In genomic region chr6:166343157-166343502, GRCh38 we compare ENCODE assay signal across 8 cellular contexts. TPM values are rescaled to one million over a fixed set of nuclear protein-coding genes. Genes with fewer than 3 reads are reported as not detected.
A peak's percentile ranks its signal among the peaks of the same experiment; 100 is the strongest.
DNase-seq lines count a peak whose midpoint lies in the region; ATAC-seq and TF ChIP-seq lines count a peak whose summit lies in the region.

No MANE protein-coding gene starts in this region.

- H3K4me1 Mint-ChIP-seq in stimulated activated naive CD8-positive, alpha-beta T cell treated with anti-CD3 and anti-CD28 coated beads, Interleukin-15, Interleukin-2, amounts not matched to agents 100 ng/mL and 50 ng/mL, for 24 hours (ENCODE audit: low read depth): peaks cover 25% of the 10 kb centered on the region

- H3K4me3 ChIP-seq in iPS DF 6.9 (ENCODE audit: low read length) (peak overlapping the region; percentile 100; the same call in 1 of the 2 replicates), stomach (peak overlapping the region; percentile 77 to 98 (median 88))

- ATAC-seq in stimulated activated naive CD8-positive, alpha-beta T cell treated with anti-CD3 and anti-CD28 coated beads, Interleukin-15, Interleukin-2, amounts not matched to agents 100 U/mL and 50 U/mL, for 24 hours: no peak
- peak; percentile 36 for ATAC-seq in HG03159 (IDR thresholded peaks at IDR 0.05; ENCODE audit: unreplicated experiment)
- no peak for ATAC-seq in GM21367 (IDR thresholded peaks at IDR 0.05; ENCODE audit: unreplicated experiment)

- H3K27me3 ChIP-seq in iPS DF 6.9 (ENCODE audit: control insufficient read depth, insufficient read depth, low read length): no peaks in the 10 kb centered on the region
- H3K27me3 ChIP-seq in stomach: no peaks in the 10 kb centered on the region

- no peaks in the 10 kb centered on the region for H3K9me3 ChIP-seq in iPS DF 6.9 (ENCODE audit: control insufficient read depth, insufficient read depth, low read length)
- no peaks in the 10 kb centered on the region for H3K9me3 ChIP-seq in stomach

- intact Hi-C loops in stomach (cut with DNase I; ENCODE audit: low total_unique reads): no loop called here

- TF ChIP-seq POLR2A in stomach (IDR thresholded peaks at IDR 0.05): no peak

- H3K27me3 Mint-ChIP-seq in stimulated activated naive CD8-positive, alpha-beta T cell treated with anti-CD3 and anti-CD28 coated beads, Interleukin-15, Interleukin-2, amounts not matched to agents 100 ng/mL and 50 ng/mL, for 24 hours: no peaks in the 10 kb centered on the region

- H3K36me3 ChIP-seq in iPS DF 6.9 (ENCODE audit: control insufficient read depth, insufficient read depth, low read length) (no peaks in the 10 kb centered on the region), stomach (peaks cover 0 to 1% (median under 1%) of the 10 kb centered on the region in 4 donors)

- no peaks in the 10 kb centered on the region for H3K36me3 Mint-ChIP-seq in stimulated activated naive CD8-positive, alpha-beta T cell treated with anti-CD3 and anti-CD28 coated beads, Interleukin-15, Interleukin-2, amounts not matched to agents 100 ng/mL and 50 ng/mL, for 24 hours (ENCODE audit: low read depth)

- TF ChIP-seq EP300 in stomach (IDR thresholded peaks at IDR 0.05): no peak

- DNase-seq in stimulated activated naive CD8-positive, alpha-beta T cell treated with anti-CD3 and anti-CD28 coated beads, Interleukin-15, Interleukin-2, amounts not matched to agents 100 U/mL and 50 U/mL, for 24 hours: no peak
- DNase-seq in iPS DF 6.9 (ENCODE audit: low read depth, low spot score): no peak
- no peak for DNase-seq in stomach
- DNase-seq in stimulated activated CD4-positive, alpha-beta T cell treated with anti-CD3 and anti-CD28 coated beads, Interleukin-4, amount 100 ng/mL, for 24 hours: no peak

- WGBS in iPS DF 6.9 (ENCODE audit: insufficient coverage, insufficient read length): no CpG with 5 or more reads among the region's 3 CpGs
- WGBS in stomach, 5 donors: 7 to 21% (median 15%) methylated on average over 3 of the region's 3 CpGs

- peak overlapping the region; percentile 88 for H3K4me3 Mint-ChIP-seq in stimulated activated naive CD8-positive, alpha-beta T cell treated with anti-CD3 and anti-CD28 coated beads, Interleukin-15, Interleukin-2, amounts not matched to agents 100 ng/mL and 50 ng/mL, for 24 hours

- peak overlapping the region; percentile 86 for H3K27ac Mint-ChIP-seq in stimulated activated naive CD8-positive, alpha-beta T cell treated with anti-CD3 and anti-CD28 coated beads, Interleukin-15, Interleukin-2, amounts not matched to agents 100 ng/mL and 50 ng/mL, for 24 hours

- H3K27ac ChIP-seq in VCaP (peak overlapping the region; percentile 88), iPS DF 6.9 (ENCODE audit: low read length) (no peak overlapping the region), stomach (peak overlapping the region; percentile 92 to 98 (median 95))

- no peaks in the 10 kb centered on the region for H3K9me3 Mint-ChIP-seq in stimulated activated naive CD8-positive, alpha-beta T cell treated with anti-CD3 and anti-CD28 coated beads, Interleukin-15, Interleukin-2, amounts not matched to agents 100 ng/mL and 50 ng/mL, for 24 hours

- no peaks in the 10 kb centered on the region for H3K4me1 ChIP-seq in iPS DF 6.9 (ENCODE audit: control insufficient read depth, insufficient read depth, low read length)
- H3K4me1 ChIP-seq in stomach: peaks cover 22 to 49% (median 40%) of the 10 kb centered on the region in 4 donors

- TF ChIP-seq CTCF in VCaP (conservative IDR thresholded peaks at IDR 0.05): no peak
- no peak for TF ChIP-seq CTCF in stomach (IDR thresholded peaks at IDR 0.05)

RNA-seq across cellular contexts. Expression of gene SFT2D1, which starts 0.8 kb away (rescaled TPM):
- 10 to 100 TPM in 3 of 5 donors, 1 to 10 TPM in 2; 4.7 to 96.8 (median 44.6) TPM for total RNA-seq in stomach
- polyA plus RNA-seq in stomach: 10 to 100 TPM; 37.7 to 59.3 (median 44.4) TPM

RNA-seq across cellular contexts. Expression of gene PRR18, which starts 34.9 kb away (rescaled TPM):
- total RNA-seq in stomach: under 1 TPM in 1 of 5 donors, not detected in 4; 0.18 TPM
- polyA plus RNA-seq in stomach: not detected

RNA-seq across cellular contexts. Expression of gene MPC1, which starts 39.6 kb away (rescaled TPM):
- 100 to 1,000 TPM in 1 of 5 donors, 10 to 100 TPM in 4; 48.4 to 120 (median 88.1) TPM for total RNA-seq in stomach
- 100 to 1,000 TPM in 2 of 3 donors, 10 to 100 TPM in 1; 64.7 to 188 (median 155) TPM for polyA plus RNA-seq in stomach
